ENCODE assay signal across 30 cellular contexts in the genomic region with DNA sequence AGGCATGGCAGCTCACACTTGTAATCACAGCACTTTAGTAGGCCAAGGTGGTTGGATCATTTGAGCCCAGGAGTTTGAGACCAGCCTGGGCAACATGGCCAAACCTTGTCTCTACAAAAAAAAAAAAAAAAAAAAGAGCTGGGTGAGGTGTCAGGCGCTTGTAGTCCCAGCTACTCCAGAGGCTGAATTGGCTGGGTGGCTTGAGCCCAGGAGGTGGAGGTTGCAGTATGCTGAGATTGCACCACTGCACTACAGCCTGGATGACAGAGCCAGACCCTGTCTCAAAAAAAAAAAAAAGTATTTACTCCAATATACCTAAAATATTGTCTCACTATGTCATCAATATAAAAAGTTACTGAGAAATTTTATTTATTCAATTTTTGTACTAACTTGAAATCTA.
"Had no signal": no experiment of that assay in that cellular context is flagged by ENCODE, and none has a peak within 500 bp of the region (broad histone marks: within the 10 kb centered on the region; RNA-seq: fewer than 3 reads in every experiment).

No MANE protein-coding gene starts in this region.

- H3K27ac ChIP-seq: brain microvascular endothelial cell, coronary artery, esophagus muscularis mucosa, foreskin keratinocyte, gastrocnemius medialis, heart right ventricle, WERI-Rb-1 had no signal

- H3K9me3 Mint-ChIP-seq: activated B cell treated with CpG ODN at 0.5 μM for 24 hours; activated CD8-positive, alpha-beta T cell treated with anti-CD3 and anti-CD28 coated beads for 36 hours; activated T-cell treated with anti-CD3 and anti-CD28 coated beads, Interleukin-2, amount 50 U/mL, for 24 hours; activated T-cell treated with anti-CD3 and anti-CD28 coated beads, Interleukin-2, amount 50 U/mL, for 72 hours; central memory CD8-positive, alpha-beta T cell; dendritic cell treated with granulocyte-macrophage colony-stimulating factor and Interleukin-4, amounts not matched to agents 40 ng/mL and 50 ng/mL, for 4 days; endodermal cell had no signal

- H3K36me3 ChIP-seq: brain microvascular endothelial cell had no signal

- H3K9me3 ChIP-seq: esophagus muscularis mucosa, gastrocnemius medialis, heart right ventricle had no signal

- DNase-seq: activated B cell treated with CpG ODN at 0.5 μM for 24 hours; activated CD4-positive, alpha-beta T cell treated with anti-CD3 and anti-CD28 coated beads for 48 hours; activated CD4-positive, alpha-beta T cell treated with anti-CD3 and anti-CD28 coated beads, Interleukin-2, amount 50 U/mL, for 1 hour; activated CD4-positive, alpha-beta T cell treated with anti-CD3 and anti-CD28 coated beads, Interleukin-2, amount 50 U/mL, for 48 hours; activated CD8-positive, alpha-beta memory T cell treated with anti-CD3 and anti-CD28 coated beads for 24 hours; activated CD8-positive, alpha-beta T cell treated with anti-CD3 and anti-CD28 coated beads for 36 hours; activated gamma-delta T cell treated with Interleukin-2 at 50 U/mL for 16 hours; activated naive CD4-positive, alpha-beta T cell treated with anti-CD3 and anti-CD28 coated beads, Interleukin-2, amount 50 U/mL, for 16 hours; activated naive CD4-positive, alpha-beta T cell treated with Interleukin-2 at 50 U/mL for 16 hours; activated T-cell treated with anti-CD3 and anti-CD28 coated beads for 4 hours; activated T-cell treated with anti-CD3 and anti-CD28 coated beads, Interleukin-2, amount 50 U/mL, for 24 hours; activated T-cell treated with anti-CD3 and anti-CD28 coated beads, Interleukin-2, amount 50 U/mL, for 72 hours; amniotic stem cell; anterior cingulate cortex; brain microvascular endothelial cell; dorsolateral prefrontal cortex; effector memory CD4-positive, alpha-beta T cell; endodermal cell; erythroblast; foreskin keratinocyte; gastrocnemius medialis; heart right ventricle; T-helper 2 cell; WERI-Rb-1 had no signal

- H3K27me3 Mint-ChIP-seq: activated B cell treated with CpG ODN at 0.5 μM for 24 hours; activated CD8-positive, alpha-beta T cell treated with anti-CD3 and anti-CD28 coated beads for 36 hours; activated naive CD8-positive, alpha-beta T cell; activated T-cell treated with anti-CD3 and anti-CD28 coated beads, Interleukin-2, amount 50 U/mL, for 24 hours; central memory CD8-positive, alpha-beta T cell; dendritic cell treated with granulocyte-macrophage colony-stimulating factor and Interleukin-4, amounts not matched to agents 40 ng/mL and 50 ng/mL, for 4 days had no signal

- H3K4me3 Mint-ChIP-seq: activated B cell treated with CpG ODN at 0.5 μM for 24 hours; activated CD8-positive, alpha-beta T cell treated with anti-CD3 and anti-CD28 coated beads for 36 hours; activated naive CD8-positive, alpha-beta T cell; activated T-cell treated with anti-CD3 and anti-CD28 coated beads, Interleukin-2, amount 50 U/mL, for 24 hours; central memory CD8-positive, alpha-beta T cell; dendritic cell treated with granulocyte-macrophage colony-stimulating factor and Interleukin-4, amounts not matched to agents 40 ng/mL and 50 ng/mL, for 4 days; endodermal cell had no signal

- H3K27me3 ChIP-seq: brain microvascular endothelial cell, dorsolateral prefrontal cortex, esophagus muscularis mucosa, foreskin keratinocyte, gastrocnemius medialis, heart right ventricle had no signal

- H3K4me3 ChIP-seq: coronary artery, esophagus muscularis mucosa, gastrocnemius medialis, heart right ventricle had no signal

- H3K27ac Mint-ChIP-seq: activated B cell treated with CpG ODN at 0.5 μM for 24 hours; activated CD8-positive, alpha-beta T cell treated with anti-CD3 and anti-CD28 coated beads for 36 hours; activated naive CD8-positive, alpha-beta T cell; activated T-cell treated with anti-CD3 and anti-CD28 coated beads, Interleukin-2, amount 50 U/mL, for 24 hours; activated T-cell treated with anti-CD3 and anti-CD28 coated beads, Interleukin-2, amount 50 U/mL, for 72 hours; dendritic cell treated with granulocyte-macrophage colony-stimulating factor and Interleukin-4, amounts not matched to agents 40 ng/mL and 50 ng/mL, for 4 days; endodermal cell had no signal

- ATAC-seq: activated CD4-positive, CD25-positive, alpha-beta regulatory T cell treated with anti-CD3 and anti-CD28 coated beads, Interleukin-2, amount 50 U/mL, for 24 hours; activated CD8-positive, alpha-beta T cell treated with anti-CD3 and anti-CD28 coated beads for 36 hours; activated T-cell treated with anti-CD3 and anti-CD28 coated beads, Interleukin-2, amount 50 U/mL, for 72 hours; foreskin keratinocyte; gastrocnemius medialis; heart right ventricle had no signal

- H3K36me3 Mint-ChIP-seq: activated naive CD8-positive, alpha-beta T cell had no signal
